Comparison of ENCODE assay signal across 21 cellular contexts in the genomic region with DNA sequence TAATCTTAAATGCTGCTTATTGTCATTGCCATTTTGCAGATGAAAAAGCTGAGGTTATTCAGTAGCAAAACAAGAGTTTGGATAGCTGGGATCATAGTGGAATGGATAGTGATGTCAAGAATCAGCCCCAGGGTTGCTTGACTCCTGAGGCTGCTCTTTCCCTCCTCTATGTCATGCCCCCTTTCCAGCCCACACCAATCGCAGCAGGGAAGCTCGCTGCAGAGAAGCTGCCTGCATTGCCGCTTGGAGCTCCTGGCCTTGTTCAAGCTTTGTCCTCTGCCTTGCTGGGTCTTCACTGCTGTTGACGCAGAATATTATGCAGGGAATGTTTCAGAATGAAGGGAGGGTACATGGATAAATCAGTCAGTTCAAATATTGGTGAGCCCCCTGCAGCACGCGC.
DNase-seq lines count a peak whose midpoint lies in the region; ATAC-seq and TF ChIP-seq lines count a peak whose summit lies in the region.
"Had no signal": no experiment of that assay in that cellular context is flagged by ENCODE, and none has a peak within 500 bp of the region (broad histone marks: within the 10 kb centered on the region; RNA-seq: fewer than 3 reads in every experiment).

No MANE protein-coding gene starts in this region.

- POLR2A ChIA-PET in WTC11 (lab: Charles Lee): no interaction called here

- H4K20me1 ChIP-seq in neural progenitor cell (ENCODE audit: low read depth): peaks cover 35% of the 10 kb centered on the region
- H4K20me1 ChIP-seq: BLaER1 treated with 17β-estradiol and CSF1 and Interleukin-3, amounts not matched to agents 10 nM and 100 nM had no signal

- peak overlapping the region; percentile 94 for H3K27ac Mint-ChIP-seq in WTC11
- peak overlapping the region; percentile 23 for H3K27ac Mint-ChIP-seq in neural progenitor cell
- H3K27ac Mint-ChIP-seq in activated naive CD4-positive, alpha-beta T cell treated with anti-CD3 and anti-CD28 coated beads, Interleukin-2, amount 10 ng/mL, durations not matched to agents 7 days and 5 days: no peak overlapping the region
- H3K27ac Mint-ChIP-seq: CD4-positive, alpha-beta memory T cell had no signal

- no peaks in the 10 kb centered on the region for H3K36me3 ChIP-seq in neural progenitor cell
- H3K36me3 ChIP-seq: BLaER1 treated with 17β-estradiol and CSF1 and Interleukin-3, amounts not matched to agents 10 nM and 100 nM had no signal

- H3K9me3 Mint-ChIP-seq in WTC11 (no peaks in the 10 kb centered on the region), neural progenitor cell (no peaks in the 10 kb centered on the region)
- no peaks in the 10 kb centered on the region for H3K9me3 Mint-ChIP-seq in activated naive CD4-positive, alpha-beta T cell treated with anti-CD3 and anti-CD28 coated beads, Interleukin-2, amount 10 ng/mL, durations not matched to agents 7 days and 5 days
- H3K9me3 Mint-ChIP-seq: CD4-positive, alpha-beta memory T cell; H9 had no signal

- H3K27ac ChIP-seq in neural progenitor cell: no peak overlapping the region
- H3K27ac ChIP-seq: BLaER1 treated with 17β-estradiol and CSF1 and Interleukin-3, amounts not matched to agents 10 nM and 100 nM; GM23248 had no signal

- DNase-seq in ELF-1 (ENCODE audit: low read depth, low spot score) (peak; percentile 75), WTC11 (ENCODE audit: low spot score) (no peak), iPS-NIHi7 (ENCODE audit: extremely low spot score) (peak; percentile 32), neural progenitor cell (ENCODE audit: low spot score) (no peak), C1 segment of cervical spinal cord (lab: John Stamatoyannopoulos, UW) (no peak)
- DNase-seq in activated naive CD4-positive, alpha-beta T cell treated with anti-CD3 and anti-CD28 coated beads, Interleukin-2, amount 10 ng/mL, durations not matched to agents 7 days and 5 days: no peak
- DNase-seq: 8988T; ACHN; AML-193; BE2C; Calu3; CD4-positive, alpha-beta memory T cell; COR-L47; DMS53; DMS79 treated with DMSO at 0.1 percent for 48 hours; GM23248; H9 had no signal

- H3K27me3 Mint-ChIP-seq in WTC11 (ENCODE audit: low read depth) (no peaks in the 10 kb centered on the region), neural progenitor cell (ENCODE audit: insufficient read depth, low read depth) (peaks cover 3% of the 10 kb centered on the region)
- peaks cover 9% of the 10 kb centered on the region for H3K27me3 Mint-ChIP-seq in activated naive CD4-positive, alpha-beta T cell treated with anti-CD3 and anti-CD28 coated beads, Interleukin-2, amount 10 ng/mL, durations not matched to agents 7 days and 5 days

- TF ChIP-seq CTCF in WTC11 (IDR thresholded peaks at IDR 0.05) (no peak), neural progenitor cell (IDR thresholded peaks at IDR 0.05) (no peak)

- H3K4me1 Mint-ChIP-seq in WTC11 (peaks cover 30% of the 10 kb centered on the region), neural progenitor cell (peaks cover 14% of the 10 kb centered on the region)
- no peaks in the 10 kb centered on the region for H3K4me1 Mint-ChIP-seq in activated naive CD4-positive, alpha-beta T cell treated with anti-CD3 and anti-CD28 coated beads, Interleukin-2, amount 10 ng/mL, durations not matched to agents 7 days and 5 days
- H3K4me1 Mint-ChIP-seq: CD4-positive, alpha-beta memory T cell had no signal

- no peak for ATAC-seq in WTC11
- ATAC-seq in HG03565 (IDR thresholded peaks at IDR 0.05; ENCODE audit: unreplicated experiment): no peak
- ATAC-seq: A549, HCT116 had no signal

- no peak overlapping the region for H3K9ac ChIP-seq in neural progenitor cell
- H3K9ac ChIP-seq: BLaER1 treated with 17β-estradiol and CSF1 and Interleukin-3, amounts not matched to agents 10 nM and 100 nM; GM23248 had no signal

- H3K36me3 Mint-ChIP-seq in WTC11: peaks cover 44% of the 10 kb centered on the region
- H3K36me3 Mint-ChIP-seq in neural progenitor cell: peaks cover 50% of the 10 kb centered on the region
- H3K36me3 Mint-ChIP-seq in activated naive CD4-positive, alpha-beta T cell treated with anti-CD3 and anti-CD28 coated beads, Interleukin-2, amount 10 ng/mL, durations not matched to agents 7 days and 5 days: no peaks in the 10 kb centered on the region
- H3K36me3 Mint-ChIP-seq: CD4-positive, alpha-beta memory T cell had no signal

- peaks cover 1% of the 10 kb centered on the region for H3F3A ChIP-seq in neural progenitor cell (ENCODE audit: low read depth)

- H3K27me3 ChIP-seq in neural progenitor cell: no peaks in the 10 kb centered on the region
- H3K27me3 ChIP-seq: BE2C; BLaER1 treated with 17β-estradiol and CSF1 and Interleukin-3, amounts not matched to agents 10 nM and 100 nM had no signal

- H2AFZ ChIP-seq in neural progenitor cell (replicated peaks): no peak overlapping the region
- H2AFZ ChIP-seq: GM23248 had no signal

- H3K4me3 Mint-ChIP-seq in WTC11 (no peak overlapping the region), neural progenitor cell (no peak overlapping the region)
- no peak overlapping the region for H3K4me3 Mint-ChIP-seq in activated naive CD4-positive, alpha-beta T cell treated with anti-CD3 and anti-CD28 coated beads, Interleukin-2, amount 10 ng/mL, durations not matched to agents 7 days and 5 days
- H3K4me3 Mint-ChIP-seq: CD4-positive, alpha-beta memory T cell; H9 had no signal

- H3K4me2 ChIP-seq in neural progenitor cell: no peak overlapping the region
- H3K4me2 ChIP-seq: A549; BLaER1 treated with 17β-estradiol and CSF1 and Interleukin-3, amounts not matched to agents 10 nM and 100 nM had no signal

- CTCF ChIA-PET in WTC11 (lab: Charles Lee): interaction anchor here (0.9 to 2.3 kb wide), 3 partner anchors 8 to 34 kb away, joined by 4 to 19 read pairs (median 10); no protein-coding TSS in a partner anchor
- CTCF ChIA-PET in activated naive CD4-positive, alpha-beta T cell treated with anti-CD3 and anti-CD28 coated beads, Interleukin-2, amount 10 ng/mL, durations not matched to agents 7 days and 5 days (lab: Charles Lee): interaction anchor here (1.6 kb wide), 1 partner anchor 209 kb away, joined by 4 read pairs; no protein-coding TSS in a partner anchor

- H3K4me1 ChIP-seq in neural progenitor cell: no peaks in the 10 kb centered on the region
- H3K4me1 ChIP-seq: A549; BE2C; BLaER1 treated with 17β-estradiol and CSF1 and Interleukin-3, amounts not matched to agents 10 nM and 100 nM had no signal

- no peaks in the 10 kb centered on the region for H3K9me3 ChIP-seq in neural progenitor cell (ENCODE audit: low read depth)
- H3K9me3 ChIP-seq: A549; BE2C; BLaER1 treated with 17β-estradiol and CSF1 and Interleukin-3, amounts not matched to agents 10 nM and 100 nM had no signal

- peaks cover 23% of the 10 kb centered on the region for H3K79me2 ChIP-seq in neural progenitor cell (ENCODE audit: low read depth)

- H3K4me3 ChIP-seq in neural progenitor cell: no peak overlapping the region
- H3K4me3 ChIP-seq: A549; BLaER1 treated with 17β-estradiol and CSF1 and Interleukin-3, amounts not matched to agents 10 nM and 100 nM; GM23248 had no signal

TF ChIP-seq in WTC11, 78 proteins besides CTCF, POLR2A, EP300 and RAD21 (continues in another document):
- TF ChIP-seq, protein P1, sequence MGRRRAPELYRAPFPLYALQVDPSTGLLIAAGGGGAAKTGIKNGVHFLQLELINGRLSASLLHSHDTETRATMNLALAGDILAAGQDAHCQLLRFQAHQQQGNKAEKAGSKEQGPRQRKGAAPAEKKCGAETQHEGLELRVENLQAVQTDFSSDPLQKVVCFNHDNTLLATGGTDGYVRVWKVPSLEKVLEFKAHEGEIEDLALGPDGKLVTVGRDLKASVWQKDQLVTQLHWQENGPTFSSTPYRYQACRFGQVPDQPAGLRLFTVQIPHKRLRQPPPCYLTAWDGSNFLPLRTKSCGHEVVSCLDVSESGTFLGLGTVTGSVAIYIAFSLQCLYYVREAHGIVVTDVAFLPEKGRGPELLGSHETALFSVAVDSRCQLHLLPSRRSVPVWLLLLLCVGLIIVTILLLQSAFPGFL (CRISPR knock-in tag; IDR thresholded peaks at IDR 0.05; ENCODE audit: borderline replicate concordance): no peak
- TF ChIP-seq, protein P2, sequence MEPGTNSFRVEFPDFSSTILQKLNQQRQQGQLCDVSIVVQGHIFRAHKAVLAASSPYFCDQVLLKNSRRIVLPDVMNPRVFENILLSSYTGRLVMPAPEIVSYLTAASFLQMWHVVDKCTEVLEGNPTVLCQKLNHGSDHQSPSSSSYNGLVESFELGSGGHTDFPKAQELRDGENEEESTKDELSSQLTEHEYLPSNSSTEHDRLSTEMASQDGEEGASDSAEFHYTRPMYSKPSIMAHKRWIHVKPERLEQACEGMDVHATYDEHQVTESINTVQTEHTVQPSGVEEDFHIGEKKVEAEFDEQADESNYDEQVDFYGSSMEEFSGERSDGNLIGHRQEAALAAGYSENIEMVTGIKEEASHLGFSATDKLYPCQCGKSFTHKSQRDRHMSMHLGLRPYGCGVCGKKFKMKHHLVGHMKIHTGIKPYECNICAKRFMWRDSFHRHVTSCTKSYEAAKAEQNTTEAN (CRISPR knock-in tag; IDR thresholded peaks at IDR 0.05): no peak
- TF ChIP-seq, protein P3, sequence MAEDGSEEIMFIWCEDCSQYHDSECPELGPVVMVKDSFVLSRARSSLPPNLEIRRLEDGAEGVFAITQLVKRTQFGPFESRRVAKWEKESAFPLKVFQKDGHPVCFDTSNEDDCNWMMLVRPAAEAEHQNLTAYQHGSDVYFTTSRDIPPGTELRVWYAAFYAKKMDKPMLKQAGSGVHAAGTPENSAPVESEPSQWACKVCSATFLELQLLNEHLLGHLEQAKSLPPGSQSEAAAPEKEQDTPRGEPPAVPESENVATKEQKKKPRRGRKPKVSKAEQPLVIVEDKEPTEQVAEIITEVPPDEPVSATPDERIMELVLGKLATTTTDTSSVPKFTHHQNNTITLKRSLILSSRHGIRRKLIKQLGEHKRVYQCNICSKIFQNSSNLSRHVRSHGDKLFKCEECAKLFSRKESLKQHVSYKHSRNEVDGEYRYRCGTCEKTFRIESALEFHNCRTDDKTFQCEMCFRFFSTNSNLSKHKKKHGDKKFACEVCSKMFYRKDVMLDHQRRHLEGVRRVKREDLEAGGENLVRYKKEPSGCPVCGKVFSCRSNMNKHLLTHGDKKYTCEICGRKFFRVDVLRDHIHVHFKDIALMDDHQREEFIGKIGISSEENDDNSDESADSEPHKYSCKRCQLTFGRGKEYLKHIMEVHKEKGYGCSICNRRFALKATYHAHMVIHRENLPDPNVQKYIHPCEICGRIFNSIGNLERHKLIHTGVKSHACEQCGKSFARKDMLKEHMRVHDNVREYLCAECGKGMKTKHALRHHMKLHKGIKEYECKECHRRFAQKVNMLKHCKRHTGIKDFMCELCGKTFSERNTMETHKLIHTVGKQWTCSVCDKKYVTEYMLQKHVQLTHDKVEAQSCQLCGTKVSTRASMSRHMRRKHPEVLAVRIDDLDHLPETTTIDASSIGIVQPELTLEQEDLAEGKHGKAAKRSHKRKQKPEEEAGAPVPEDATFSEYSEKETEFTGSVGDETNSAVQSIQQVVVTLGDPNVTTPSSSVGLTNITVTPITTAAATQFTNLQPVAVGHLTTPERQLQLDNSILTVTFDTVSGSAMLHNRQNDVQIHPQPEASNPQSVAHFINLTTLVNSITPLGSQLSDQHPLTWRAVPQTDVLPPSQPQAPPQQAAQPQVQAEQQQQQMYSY (CRISPR knock-in tag; IDR thresholded peaks at IDR 0.05): no peak

Comparison
In these comparisons a context has a peak if more than half of its experiments do, and no peak if none do; other contexts are left out.
1. DNase-seq: peak in ELF-1 (single experiment) and iPS-NIHi7 (single experiment); none in WTC11 (single experiment), neural progenitor cell (single experiment), activated naive CD4-positive, alpha-beta T cell treated with anti-CD3 and anti-CD28 coated beads, Interleukin-2, amount 10 ng/mL, durations not matched to agents 7 days and 5 days (single experiment) and C1 segment of cervical spinal cord (0 of 14).